ENCODE assay signal across 34 cellular contexts in genomic region chr2:150095361-150095760, GRCh38.
"Had no signal": no experiment of that assay in that cellular context is flagged by ENCODE, and none has a peak within 500 bp of the region (broad histone marks: within the 10 kb centered on the region; RNA-seq: fewer than 3 reads in every experiment).

No MANE protein-coding gene starts in this region.

- DNase-seq: activated CD4-positive, alpha-beta T cell treated with anti-CD3 and anti-CD28 coated beads for 36 hours; activated CD4-positive, CD25-positive, alpha-beta regulatory T cell; activated effector memory CD4-positive, alpha-beta T cell treated with anti-CD3 and anti-CD28 coated beads, Interleukin-2, amount 50 U/mL, for 16 hours; activated naive CD4-positive, alpha-beta T cell treated with anti-CD3 and anti-CD28 coated beads for 36 hours; activated naive CD8-positive, alpha-beta T cell treated with anti-CD3 and anti-CD28 coated beads for 36 hours; activated T-cell treated with anti-CD3 and anti-CD28 coated beads for 4 hours; activated T-cell treated with anti-CD3 and anti-CD28 coated beads, Interleukin-2, amount 50 U/mL, for 72 hours; central memory CD4-positive, alpha-beta T cell; endodermal cell; head of caudate nucleus; hypothalamus; immature natural killer cell; kidney; left colon; mammary epithelial cell; midbrain; naive thymus-derived CD4-positive, alpha-beta T cell; pancreas; retina; stimulated activated CD4-positive, alpha-beta T cell treated with anti-CD3 and anti-CD28 coated beads, Interleukin-12 subunit alpha, Interleukin-12 subunit beta, amount 100 ng/mL, for 4 hours; stimulated activated CD4-positive, alpha-beta T cell treated with anti-CD3 and anti-CD28 coated beads, Interleukin-4, amount 100 ng/mL, for 24 hours; T-helper 1 cell; uterus had no signal

- H3K4me1 ChIP-seq: ascending aorta, prostate gland, uterus had no signal

- H3K4me3 Mint-ChIP-seq: activated CD4-positive, alpha-beta T cell treated with anti-CD3 and anti-CD28 coated beads for 36 hours; activated naive CD4-positive, alpha-beta T cell treated with anti-CD3 and anti-CD28 coated beads for 36 hours; activated naive CD8-positive, alpha-beta T cell treated with anti-CD3 and anti-CD28 coated beads for 36 hours; activated T-cell treated with anti-CD3 and anti-CD28 coated beads, Interleukin-2, amount 50 U/mL, for 72 hours; brain; dendritic cell treated with granulocyte-macrophage colony-stimulating factor and Interleukin-4, amounts not matched to agents 40 ng/mL and 50 ng/mL, for 4 days; endodermal cell; immature natural killer cell; naive thymus-derived CD4-positive, alpha-beta T cell; stimulated activated effector memory CD8-positive, alpha-beta T cell treated with anti-CD3 and anti-CD28 coated beads, Interleukin-12 subunit alpha, Interleukin-12 subunit beta, amount 100 ng/mL, for 72 hours; stimulated activated naive CD8-positive, alpha-beta T cell treated with anti-CD3 and anti-CD28 coated beads, Interleukin-15, Interleukin-2, amounts not matched to agents 100 ng/mL and 50 ng/mL, for 24 hours; type B pancreatic cell had no signal

- H3K4me3 ChIP-seq: ascending aorta, esophagus muscularis mucosa, gastroesophageal sphincter, pancreas, prostate gland, skin epidermis, thoracic aorta, uterus had no signal

- H3K27me3 Mint-ChIP-seq: activated CD4-positive, alpha-beta T cell treated with anti-CD3 and anti-CD28 coated beads for 36 hours; activated naive CD8-positive, alpha-beta T cell treated with anti-CD3 and anti-CD28 coated beads for 36 hours; dendritic cell treated with granulocyte-macrophage colony-stimulating factor and Interleukin-4, amounts not matched to agents 40 ng/mL and 50 ng/mL, for 4 days; stimulated activated naive CD8-positive, alpha-beta T cell treated with anti-CD3 and anti-CD28 coated beads, Interleukin-15, Interleukin-2, amounts not matched to agents 100 ng/mL and 50 ng/mL, for 24 hours; type B pancreatic cell had no signal

- H3K36me3 ChIP-seq: ascending aorta, esophagus muscularis mucosa, gastroesophageal sphincter, pancreas, prostate gland, thoracic aorta, uterus had no signal

- H3K36me3 Mint-ChIP-seq: activated naive CD8-positive, alpha-beta T cell treated with anti-CD3 and anti-CD28 coated beads for 36 hours; brain; immature natural killer cell; naive thymus-derived CD4-positive, alpha-beta T cell; stimulated activated effector memory CD8-positive, alpha-beta T cell treated with anti-CD3 and anti-CD28 coated beads, Interleukin-12 subunit alpha, Interleukin-12 subunit beta, amount 100 ng/mL, for 72 hours; type B pancreatic cell had no signal

- H3K4me1 Mint-ChIP-seq: activated CD4-positive, alpha-beta T cell treated with anti-CD3 and anti-CD28 coated beads for 36 hours; activated naive CD8-positive, alpha-beta T cell treated with anti-CD3 and anti-CD28 coated beads for 36 hours; immature natural killer cell; naive thymus-derived CD4-positive, alpha-beta T cell; stimulated activated effector memory CD8-positive, alpha-beta T cell treated with anti-CD3 and anti-CD28 coated beads, Interleukin-12 subunit alpha, Interleukin-12 subunit beta, amount 100 ng/mL, for 72 hours had no signal

- H3K9me3 Mint-ChIP-seq: activated naive CD4-positive, alpha-beta T cell treated with anti-CD3 and anti-CD28 coated beads for 36 hours; activated naive CD8-positive, alpha-beta T cell treated with anti-CD3 and anti-CD28 coated beads for 36 hours; activated T-cell treated with anti-CD3 and anti-CD28 coated beads, Interleukin-2, amount 50 U/mL, for 72 hours; dendritic cell treated with granulocyte-macrophage colony-stimulating factor and Interleukin-4, amounts not matched to agents 40 ng/mL and 50 ng/mL, for 4 days; endodermal cell; stimulated activated effector memory CD8-positive, alpha-beta T cell treated with anti-CD3 and anti-CD28 coated beads, Interleukin-12 subunit alpha, Interleukin-12 subunit beta, amount 100 ng/mL, for 72 hours; stimulated activated naive CD8-positive, alpha-beta T cell treated with anti-CD3 and anti-CD28 coated beads, Interleukin-15, Interleukin-2, amounts not matched to agents 100 ng/mL and 50 ng/mL, for 24 hours; type B pancreatic cell had no signal

- H3K27ac Mint-ChIP-seq: activated CD4-positive, alpha-beta T cell treated with anti-CD3 and anti-CD28 coated beads for 36 hours; activated naive CD4-positive, alpha-beta T cell treated with anti-CD3 and anti-CD28 coated beads for 36 hours; activated naive CD8-positive, alpha-beta T cell treated with anti-CD3 and anti-CD28 coated beads for 36 hours; activated T-cell treated with anti-CD3 and anti-CD28 coated beads, Interleukin-2, amount 50 U/mL, for 72 hours; dendritic cell treated with granulocyte-macrophage colony-stimulating factor and Interleukin-4, amounts not matched to agents 40 ng/mL and 50 ng/mL, for 4 days; endodermal cell; immature natural killer cell; naive thymus-derived CD4-positive, alpha-beta T cell; stimulated activated effector memory CD8-positive, alpha-beta T cell treated with anti-CD3 and anti-CD28 coated beads, Interleukin-12 subunit alpha, Interleukin-12 subunit beta, amount 100 ng/mL, for 72 hours; stimulated activated naive CD8-positive, alpha-beta T cell treated with anti-CD3 and anti-CD28 coated beads, Interleukin-15, Interleukin-2, amounts not matched to agents 100 ng/mL and 50 ng/mL, for 24 hours; type B pancreatic cell had no signal

- H3K27me3 ChIP-seq: ascending aorta, esophagus muscularis mucosa, gastroesophageal sphincter, pancreas, uterus had no signal

- H3K27ac ChIP-seq: ascending aorta, esophagus muscularis mucosa, gastroesophageal sphincter, pancreas, prostate gland, skin epidermis, thoracic aorta, uterus had no signal

- H3K9me3 ChIP-seq: ascending aorta, esophagus muscularis mucosa, gastroesophageal sphincter, pancreas, prostate gland, thoracic aorta, uterus had no signal
